Comparison of ENCODE assay signal across 1 cellular context in genomic region chr7:44885394-44886317, GRCh38.
TF ChIP-seq lines count a peak whose summit lies in the region.

TSS of gene PURB (minus strand) at chr7:44885530. CDS start at chr7:44885348, 182 bp downstream.

TF ChIP-seq in K562, 482 proteins besides CTCF, POLR2A, EP300 and RAD21 (continued from another document and continues in another):
- no peak for TF ChIP-seq SFPQ (IDR thresholded peaks at IDR 0.05; ENCODE audit: low read depth, low read length)
- peak; percentile 60; the same call in 1 of the 2 replicates for TF ChIP-seq REST (CRISPR knock-in tag; IDR thresholded peaks at IDR 0.05; ENCODE audit: low read depth)
- no peak for TF ChIP-seq TAF15 (IDR thresholded peaks at IDR 0.05; ENCODE audit: low read depth, low read length)
- no peak for TF ChIP-seq ZNF561 (CRISPR knock-in tag; conservative IDR thresholded peaks at IDR 0.05)
- TF ChIP-seq CSDE1 (IDR thresholded peaks at IDR 0.05), result no peak; a peak in 1 of 4 replicates
- peak; percentile 80; the same call in 1 of the 2 replicates for TF ChIP-seq ZNF609 (CRISPR knock-in tag; IDR thresholded peaks at IDR 0.05; ENCODE audit: borderline replicate concordance)
- TF ChIP-seq SP2 (IDR thresholded peaks at IDR 0.05; ENCODE audit: extremely low read depth, low read depth, low read length, poor library complexity, severe bottlenecking), result peak; percentile 24
- TF ChIP-seq BRF2 (IDR thresholded peaks at IDR 0.05; ENCODE audit: borderline replicate concordance, insufficient read depth, insufficient read length), result no peak
- peak; percentile 53 for TF ChIP-seq GTF2B (IDR thresholded peaks at IDR 0.05; ENCODE audit: extremely low read depth, insufficient read length)
- no peak for TF ChIP-seq HES1 (IDR thresholded peaks at IDR 0.05; ENCODE audit: low read depth)
- TF ChIP-seq CXXC5 (CRISPR knock-in tag; IDR thresholded peaks at IDR 0.05), result peak; percentile 98
- 0 out of 2 replicates have a peak, but pooled peaks have one; percentile 25 for TF ChIP-seq STAT5A (IDR thresholded peaks at IDR 0.05; ENCODE audit: borderline replicate concordance, low read length)
- TF ChIP-seq HNRNPH1 (optimal IDR thresholded peaks at IDR 0.05; ENCODE audit: low read depth, low read length), result no peak
- TF ChIP-seq KDM2B (CRISPR knock-in tag; IDR thresholded peaks at IDR 0.05), result no peak
- TF ChIP-seq CBFA2T3 (IDR thresholded peaks at IDR 0.05), result no peak; the same call in 1 of the 2 replicates
- no peak for TF ChIP-seq MTF1 (CRISPR knock-in tag; IDR thresholded peaks at IDR 0.05; ENCODE audit: borderline replicate concordance)
- TF ChIP-seq ZNF280B (CRISPR knock-in tag; IDR thresholded peaks at IDR 0.05), result no peak
- TF ChIP-seq NR3C1 (CRISPR knock-in tag; IDR thresholded peaks at IDR 0.05), result no peak; the same call in 1 of the 2 replicates
- TF ChIP-seq MIER1 (IDR thresholded peaks at IDR 0.05; ENCODE audit: low read depth), result no peak
- no peak for TF ChIP-seq ZNF274 (IDR thresholded peaks at IDR 0.05; ENCODE audit: borderline replicate concordance, low read depth, low read length)
- no peak for TF ChIP-seq ZNF253 (CRISPR knock-in tag; conservative IDR thresholded peaks at IDR 0.05)
- TF ChIP-seq ZNF512 (tag; IDR thresholded peaks at IDR 0.05), result no peak
- TF ChIP-seq RBM17 (IDR thresholded peaks at IDR 0.05; ENCODE audit: borderline replicate concordance, low read depth, low read length), result no peak
- no peak for TF ChIP-seq PYGO2 (tag; IDR thresholded peaks at IDR 0.05)
- TF ChIP-seq CHD4 (IDR thresholded peaks at IDR 0.05; ENCODE audit: insufficient read depth, insufficient replicate concordance, low read depth, low read length, poor library complexity, severe bottlenecking), result no peak
- peak; percentile 45 to 60; a peak in 2 of 4 replicates for TF ChIP-seq FOXK2 (conservative IDR thresholded peaks at IDR 0.05 in 1 of 2, IDR thresholded peaks at IDR 0.05 in 1 of 2; ENCODE audit: low read depth in 2 of 2)
- TF ChIP-seq ETS2 (tag; IDR thresholded peaks at IDR 0.05; ENCODE audit: borderline replicate concordance, poor library complexity, severe bottlenecking), result no peak
- no peak for TF ChIP-seq ILK (tag; IDR thresholded peaks at IDR 0.05; ENCODE audit: borderline replicate concordance, low read depth)
- TF ChIP-seq TGIF2 (CRISPR knock-in tag; IDR thresholded peaks at IDR 0.05), result 0 out of 2 replicates have a peak, but pooled peaks have one; percentile 14
- TF ChIP-seq GABPB2 (CRISPR knock-in tag; conservative IDR thresholded peaks at IDR 0.05), result no peak
- no peak for TF ChIP-seq KAT2B (IDR thresholded peaks at IDR 0.05; ENCODE audit: low read depth, low read length)
- no peak for TF ChIP-seq ZNF408 (CRISPR knock-in tag; IDR thresholded peaks at IDR 0.05; ENCODE audit: low read depth)
